ENCODE assay signal across 27 cellular contexts in the genomic region with DNA sequence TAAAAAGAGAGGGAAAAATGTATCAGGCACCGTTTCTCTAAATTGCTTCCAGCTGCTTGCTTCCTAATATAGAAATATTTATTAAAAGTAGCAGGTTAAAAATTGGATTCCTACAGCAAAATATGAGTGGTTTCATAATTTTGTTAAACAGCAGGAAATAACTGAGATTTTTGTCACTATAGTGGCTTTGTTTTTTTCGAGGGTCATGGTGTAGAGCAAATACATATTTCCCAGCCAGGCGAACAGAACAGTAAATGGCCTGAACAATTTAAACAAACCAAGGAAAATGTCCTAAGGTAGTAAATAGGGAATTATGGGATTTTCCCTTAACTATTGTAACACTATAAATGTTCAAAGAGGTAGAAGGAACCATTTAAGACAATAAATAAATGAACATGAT.
"Had no signal": no experiment of that assay in that cellular context is flagged by ENCODE, and none has a peak within 500 bp of the region (broad histone marks: within the 10 kb centered on the region; RNA-seq: fewer than 3 reads in every experiment).

No MANE protein-coding gene starts in this region.

- H3K9me3 Mint-ChIP-seq: activated B cell treated with CpG ODN at 0.5 μM for 24 hours had no signal

- DNase-seq: activated B cell treated with CpG ODN at 0.5 μM for 24 hours; activated CD4-positive, alpha-beta T cell treated with anti-CD3 and anti-CD28 coated beads for 1 hour; activated CD4-positive, alpha-beta T cell treated with anti-CD3 and anti-CD28 coated beads, Interleukin-2, amount 10 ng/mL, durations not matched to agents 24 days and 14 days; activated CD4-positive, alpha-beta T cell treated with anti-CD3 and anti-CD28 coated beads, Interleukin-2, amount 50 U/mL, for 48 hours; activated CD8-positive, alpha-beta memory T cell treated with anti-CD3 and anti-CD28 coated beads, Interleukin-2, amount 10 ng/mL, durations not matched to agents 7 days and 5 days; activated gamma-delta T cell treated with Interleukin-2 at 50 U/mL for 16 hours; activated naive CD4-positive, alpha-beta T cell treated with anti-CD3 and anti-CD28 coated beads, Interleukin-2, amount 10 ng/mL, durations not matched to agents 7 days and 5 days; activated naive CD8-positive, alpha-beta T cell treated with anti-CD3 and anti-CD28 coated beads for 36 hours; activated T-cell treated with anti-CD3 and anti-CD28 coated beads, Interleukin-2, amount 50 U/mL, for 24 hours; adrenal gland; anterior cingulate cortex; caudate nucleus; Kasumi-1; KBM-7; NCI-H1048; NCI-H1930; NCI-H2171; NCI-H226; NCI-H526; NK-92 treated with Interleukin-12 subunit alpha and Interleukin-12 subunit beta, amount 100 ng/mL, for 24 hours; Peyer's patch; Right ventricle myocardium superior; SJCRH30; T-helper 17 cell; T-helper 9 cell had no signal

- H3K4me1 ChIP-seq: adrenal gland, Peyer's patch, SJCRH30 had no signal

- H3K9me3 ChIP-seq: adrenal gland, Peyer's patch, SJCRH30 had no signal

- H3K36me3 ChIP-seq: adrenal gland, Peyer's patch, SJCRH30 had no signal

- H3K27me3 Mint-ChIP-seq: activated B cell treated with CpG ODN at 0.5 μM for 24 hours; activated CD4-positive, alpha-beta T cell treated with anti-CD3 and anti-CD28 coated beads, Interleukin-2, amount 10 ng/mL, durations not matched to agents 24 days and 14 days; activated CD8-positive, alpha-beta memory T cell treated with anti-CD3 and anti-CD28 coated beads, Interleukin-2, amount 10 ng/mL, durations not matched to agents 7 days and 5 days; activated naive CD4-positive, alpha-beta T cell treated with anti-CD3 and anti-CD28 coated beads, Interleukin-2, amount 10 ng/mL, durations not matched to agents 7 days and 5 days; activated naive CD8-positive, alpha-beta T cell treated with anti-CD3 and anti-CD28 coated beads for 36 hours; activated T-cell treated with anti-CD3 and anti-CD28 coated beads, Interleukin-2, amount 50 U/mL, for 24 hours; T-helper 17 cell had no signal

- H3K36me3 Mint-ChIP-seq: activated naive CD4-positive, alpha-beta T cell treated with anti-CD3 and anti-CD28 coated beads, Interleukin-2, amount 10 ng/mL, durations not matched to agents 7 days and 5 days had no signal

- H3K4me1 Mint-ChIP-seq: activated B cell treated with CpG ODN at 0.5 μM for 24 hours, T-helper 17 cell had no signal

- H3K27ac ChIP-seq: adrenal gland, Peyer's patch, RWPE1, SJCRH30 had no signal

- H3K4me3 ChIP-seq: adrenal gland, Peyer's patch, SJCRH30 had no signal

- H3K27me3 ChIP-seq: adrenal gland, Peyer's patch, SJCRH30 had no signal

- ATAC-seq: activated CD8-positive, alpha-beta memory T cell treated with anti-CD3 and anti-CD28 coated beads, Interleukin-2, amount 10 ng/mL, durations not matched to agents 7 days and 5 days; T-helper 17 cell had no signal

- H3K27ac Mint-ChIP-seq: activated B cell treated with CpG ODN at 0.5 μM for 24 hours; activated CD4-positive, alpha-beta T cell treated with anti-CD3 and anti-CD28 coated beads, Interleukin-2, amount 10 ng/mL, durations not matched to agents 24 days and 14 days; activated CD8-positive, alpha-beta memory T cell treated with anti-CD3 and anti-CD28 coated beads, Interleukin-2, amount 10 ng/mL, durations not matched to agents 7 days and 5 days; activated naive CD4-positive, alpha-beta T cell treated with anti-CD3 and anti-CD28 coated beads, Interleukin-2, amount 10 ng/mL, durations not matched to agents 7 days and 5 days; activated naive CD8-positive, alpha-beta T cell treated with anti-CD3 and anti-CD28 coated beads for 36 hours; activated T-cell treated with anti-CD3 and anti-CD28 coated beads, Interleukin-2, amount 50 U/mL, for 24 hours; activated T-helper 2 cell treated with anti-CD3 and anti-CD28 coated beads, Interferon-gamma antibody, Interleukin-2, Interleukin-4, amounts not matched to agents 10 μg/mL and 5 μg/mL and 100 μg/mL, durations not matched to agents 14 hours and 24 hours and 36 hours; T-helper 17 cell had no signal

- H3K4me3 Mint-ChIP-seq: activated B cell treated with CpG ODN at 0.5 μM for 24 hours; activated CD4-positive, alpha-beta T cell treated with anti-CD3 and anti-CD28 coated beads, Interleukin-2, amount 10 ng/mL, durations not matched to agents 24 days and 14 days; activated CD8-positive, alpha-beta memory T cell treated with anti-CD3 and anti-CD28 coated beads, Interleukin-2, amount 10 ng/mL, durations not matched to agents 7 days and 5 days; activated naive CD4-positive, alpha-beta T cell treated with anti-CD3 and anti-CD28 coated beads, Interleukin-2, amount 10 ng/mL, durations not matched to agents 7 days and 5 days; activated naive CD8-positive, alpha-beta T cell treated with anti-CD3 and anti-CD28 coated beads for 36 hours; activated T-cell treated with anti-CD3 and anti-CD28 coated beads, Interleukin-2, amount 50 U/mL, for 24 hours; T-helper 17 cell had no signal
